Comparison of ENCODE assay signal across 8 cellular contexts in genomic region chr10:16437540-16437894, GRCh38. TPM values are rescaled to one million over a fixed set of nuclear protein-coding genes. Genes with fewer than 3 reads are reported as not detected.
DNase-seq lines count a peak whose midpoint lies in the region; ATAC-seq and TF ChIP-seq lines count a peak whose summit lies in the region.

No MANE protein-coding gene starts in this region.

- H3K36me3 ChIP-seq in kidney epithelial cell (ENCODE audit: control insufficient read depth, insufficient read depth, low read length): no peaks in the 10 kb centered on the region
- H3K36me3 ChIP-seq in testis (ENCODE audit: low read depth, missing control alignments): no peaks in the 10 kb centered on the region

- H3K27me3 ChIP-seq in kidney epithelial cell (ENCODE audit: control insufficient read depth, insufficient read depth, low read length) (no peaks in the 10 kb centered on the region), testis (no peaks in the 10 kb centered on the region)

- H3K9me3 ChIP-seq in testis: no peaks in the 10 kb centered on the region

- DNase-seq in activated CD4-positive, alpha-beta T cell treated with anti-CD3 and anti-CD28 coated beads, Interleukin-2, amount 10 ng/mL, durations not matched to agents 24 days and 14 days: no peak
- DNase-seq in activated CD4-positive, alpha-beta T cell treated with anti-CD3 and anti-CD28 coated beads for 1 hour: no peak
- DNase-seq in activated T-helper 1 cell treated with anti-CD3 and anti-CD28 coated beads, Interleukin-12 subunit alpha, Interleukin-12 subunit beta, Interleukin-2, Interleukin-4 antibody, amounts not matched to agents 30 ng/mL and 10 ng/mL and 1 ng/mL, durations not matched to agents 14 hours and 24 hours and 36 hours (ENCODE audit: low spot score): no peak
- DNase-seq in kidney epithelial cell (ENCODE audit: low read depth): no peak
- no peak for DNase-seq in testis
- DNase-seq in NCI-H345 (lab: John Stamatoyannopoulos, UW): no peak
- DNase-seq in NCI-H69 (lab: John Stamatoyannopoulos, UW): no peak

- H3K4me3 Mint-ChIP-seq in activated CD4-positive, alpha-beta T cell treated with anti-CD3 and anti-CD28 coated beads, Interleukin-2, amount 10 ng/mL, durations not matched to agents 24 days and 14 days: peak overlapping the region; percentile 95
- peak overlapping the region; percentile 88 for H3K4me3 Mint-ChIP-seq in activated T-helper 1 cell treated with anti-CD3 and anti-CD28 coated beads, Interleukin-12 subunit alpha, Interleukin-12 subunit beta, Interleukin-2, Interleukin-4 antibody, amounts not matched to agents 30 ng/mL and 10 ng/mL and 1 ng/mL, durations not matched to agents 14 hours and 24 hours and 36 hours

- peaks cover 37% of the 10 kb centered on the region for H3K4me1 Mint-ChIP-seq in activated CD4-positive, alpha-beta T cell treated with anti-CD3 and anti-CD28 coated beads, Interleukin-2, amount 10 ng/mL, durations not matched to agents 24 days and 14 days
- H3K4me1 Mint-ChIP-seq in activated T-helper 1 cell treated with anti-CD3 and anti-CD28 coated beads, Interleukin-12 subunit alpha, Interleukin-12 subunit beta, Interleukin-2, Interleukin-4 antibody, amounts not matched to agents 30 ng/mL and 10 ng/mL and 1 ng/mL, durations not matched to agents 14 hours and 24 hours and 36 hours (ENCODE audit: low read depth): peaks cover 40% of the 10 kb centered on the region

- H3K9me3 Mint-ChIP-seq in activated CD4-positive, alpha-beta T cell treated with anti-CD3 and anti-CD28 coated beads, Interleukin-2, amount 10 ng/mL, durations not matched to agents 24 days and 14 days: no peaks in the 10 kb centered on the region
- H3K9me3 Mint-ChIP-seq in activated T-helper 1 cell treated with anti-CD3 and anti-CD28 coated beads, Interleukin-12 subunit alpha, Interleukin-12 subunit beta, Interleukin-2, Interleukin-4 antibody, amounts not matched to agents 30 ng/mL and 10 ng/mL and 1 ng/mL, durations not matched to agents 14 hours and 24 hours and 36 hours: no peaks in the 10 kb centered on the region

- TF ChIP-seq CTCF in kidney epithelial cell (IDR thresholded peaks at IDR 0.05; ENCODE audit: insufficient read depth, low read length, poor library complexity, severe bottlenecking) (no peak), testis (IDR thresholded peaks at IDR 0.05) (no peak)

- 61 to 71% methylated on average over 5 of the region's 5 CpGs for WGBS in testis, 2 donors

- H3K4me1 ChIP-seq in testis: peaks cover 4% of the 10 kb centered on the region

- peaks cover 28% of the 10 kb centered on the region for H3K36me3 Mint-ChIP-seq in activated CD4-positive, alpha-beta T cell treated with anti-CD3 and anti-CD28 coated beads, Interleukin-2, amount 10 ng/mL, durations not matched to agents 24 days and 14 days (ENCODE audit: low read depth)
- H3K36me3 Mint-ChIP-seq in activated T-helper 1 cell treated with anti-CD3 and anti-CD28 coated beads, Interleukin-12 subunit alpha, Interleukin-12 subunit beta, Interleukin-2, Interleukin-4 antibody, amounts not matched to agents 30 ng/mL and 10 ng/mL and 1 ng/mL, durations not matched to agents 14 hours and 24 hours and 36 hours (ENCODE audit: low read depth): peaks cover 5% of the 10 kb centered on the region

- H3K27ac Mint-ChIP-seq in activated CD4-positive, alpha-beta T cell treated with anti-CD3 and anti-CD28 coated beads, Interleukin-2, amount 10 ng/mL, durations not matched to agents 24 days and 14 days: peak overlapping the region; percentile 96
- H3K27ac Mint-ChIP-seq in activated T-helper 1 cell treated with anti-CD3 and anti-CD28 coated beads, Interleukin-12 subunit alpha, Interleukin-12 subunit beta, Interleukin-2, Interleukin-4 antibody, amounts not matched to agents 30 ng/mL and 10 ng/mL and 1 ng/mL, durations not matched to agents 14 hours and 24 hours and 36 hours: peak overlapping the region; percentile 88

- TF ChIP-seq POLR2A in testis (IDR thresholded peaks at IDR 0.05): no peak

- H3K27me3 Mint-ChIP-seq in activated CD4-positive, alpha-beta T cell treated with anti-CD3 and anti-CD28 coated beads, Interleukin-2, amount 10 ng/mL, durations not matched to agents 24 days and 14 days: peaks cover 4% of the 10 kb centered on the region
- H3K27me3 Mint-ChIP-seq in activated T-helper 1 cell treated with anti-CD3 and anti-CD28 coated beads, Interleukin-12 subunit alpha, Interleukin-12 subunit beta, Interleukin-2, Interleukin-4 antibody, amounts not matched to agents 30 ng/mL and 10 ng/mL and 1 ng/mL, durations not matched to agents 14 hours and 24 hours and 36 hours (ENCODE audit: insufficient read depth): peaks cover 9% of the 10 kb centered on the region

- no peak overlapping the region for H3K27ac ChIP-seq in testis

- intact Hi-C loops in activated CD4-positive, alpha-beta T cell treated with anti-CD3 and anti-CD28 coated beads, Interleukin-2, amount 10 ng/mL, durations not matched to agents 24 days and 14 days (cut with micrococcal nuclease): loop anchor here (5.0 to 10.0 kb wide), 2 partner anchors 575 to 797 kb away; partner anchors contain the start of gene MINDY3
- intact Hi-C loops in activated T-helper 1 cell treated with anti-CD3 and anti-CD28 coated beads, Interleukin-12 subunit alpha, Interleukin-12 subunit beta, Interleukin-2, Interleukin-4 antibody, amounts not matched to agents 30 ng/mL and 10 ng/mL and 1 ng/mL, durations not matched to agents 14 hours and 24 hours and 36 hours (cut with micrococcal nuclease): loop anchor here (1.0 to 10.0 kb wide), 8 partner anchors 225 to 1205 kb away; partner anchors contain the start of genes MINDY3, STAM and TRDMT1
- intact Hi-C loops in testis (cut with DNase I; ENCODE audit: low total_unique reads): no loop called here

- no peak for ATAC-seq in GM21825 (IDR thresholded peaks at IDR 0.05; ENCODE audit: unreplicated experiment)

- H3K4me3 ChIP-seq in kidney epithelial cell (ENCODE audit: low read depth, low read length) (peak overlapping the region; percentile 61), testis (peak overlapping the region; percentile 56 to 58)

RNA-seq across cellular contexts. Expression of gene PTER, which starts 0.7 kb away (rescaled TPM):
- total RNA-seq in activated CD4-positive, alpha-beta T cell treated with anti-CD3 and anti-CD28 coated beads, Interleukin-2, amount 10 ng/mL, durations not matched to agents 24 days and 14 days: 16.7 and 17.8 TPM in 2 replicates
- total RNA-seq in activated T-helper 1 cell treated with anti-CD3 and anti-CD28 coated beads, Interleukin-12 subunit alpha, Interleukin-12 subunit beta, Interleukin-2, Interleukin-4 antibody, amounts not matched to agents 30 ng/mL and 10 ng/mL and 1 ng/mL, durations not matched to agents 14 hours and 24 hours and 36 hours: 10.7 and 12.6 TPM in 2 replicates
- total RNA-seq in kidney epithelial cell (12.9 and 15.1 TPM in 2 replicates), testis (1 to 10 TPM; 4.2 to 5.8 TPM)
- polyA plus RNA-seq in testis (ENCODE audit: insufficient read depth, low read depth, low replicate concordance): 3.7 TPM
